In the genomic region with DNA sequence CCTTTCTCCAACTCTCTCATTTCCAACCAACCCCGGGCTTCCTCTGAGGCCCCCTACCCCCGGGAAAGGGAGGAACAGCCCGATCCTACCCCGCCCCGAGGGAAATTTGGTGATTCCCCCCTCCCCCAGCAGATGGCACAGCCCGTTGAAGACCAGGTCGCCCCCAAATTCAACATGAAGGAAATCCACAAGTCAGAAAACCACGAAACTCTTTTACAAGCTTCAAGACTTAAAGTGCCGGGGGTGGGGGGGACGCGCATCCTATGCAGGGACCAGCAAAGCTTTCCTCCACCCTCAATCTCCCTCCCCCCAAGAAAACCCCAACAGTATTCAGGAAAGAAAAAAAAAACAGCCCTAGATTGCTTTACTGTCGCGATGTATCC, we compare ENCODE assay signal across 8 cellular contexts. TPM values are rescaled to one million over a fixed set of nuclear protein-coding genes. Genes with fewer than 3 reads are reported as not detected.
A peak's percentile ranks its signal among the peaks of the same experiment; 100 is the strongest.
DNase-seq lines count a peak whose midpoint lies in the region; ATAC-seq and TF ChIP-seq lines count a peak whose summit lies in the region.

No MANE protein-coding gene starts in this region.

- H3K9me3 Mint-ChIP-seq in activated T-helper 1 cell treated with anti-CD3 and anti-CD28 coated beads, Interleukin-12 subunit alpha, Interleukin-12 subunit beta, Interleukin-2, Interleukin-4 antibody, amounts not matched to agents 30 ng/mL and 10 ng/mL and 1 ng/mL, durations not matched to agents 14 hours and 24 hours and 36 hours = no peaks in the 10 kb centered on the region

- TF ChIP-seq POLR2A in upper lobe of left lung (IDR thresholded peaks at IDR 0.05) = no peak
- TF ChIP-seq POLR2A in adrenal gland (IDR thresholded peaks at IDR 0.05) = no peak

- peak overlapping the region; percentile 95 for H3K4me3 Mint-ChIP-seq in activated T-helper 1 cell treated with anti-CD3 and anti-CD28 coated beads, Interleukin-12 subunit alpha, Interleukin-12 subunit beta, Interleukin-2, Interleukin-4 antibody, amounts not matched to agents 30 ng/mL and 10 ng/mL and 1 ng/mL, durations not matched to agents 14 hours and 24 hours and 36 hours

- H3K36me3 ChIP-seq in upper lobe of left lung = peaks cover 0 to 34% (median 15%) of the 10 kb centered on the region in 4 donors
- peaks cover 0 to 4% of the 10 kb centered on the region in 2 donors for H3K36me3 ChIP-seq in adrenal gland (replicated peaks in 1 of 2)

- H3K9me3 ChIP-seq in iPS-18c (ENCODE audit: control insufficient read depth, insufficient read depth, low read length) = peaks cover 8% of the 10 kb centered on the region
- no peaks in the 10 kb centered on the region for H3K9me3 ChIP-seq in upper lobe of left lung
- H3K9me3 ChIP-seq in adrenal gland (replicated peaks in 1 of 3) = no peaks in the 10 kb centered on the region

- WGBS in upper lobe of left lung, 2 donors = 9 to 11% methylated on average over 12 to 13 of the region's 13 CpGs
- 33 to 39% (median 38%) methylated on average over 11 to 13 of the region's 13 CpGs for WGBS in adrenal gland, 4 donors

- peaks cover 1% of the 10 kb centered on the region for H3K27me3 Mint-ChIP-seq in activated T-helper 1 cell treated with anti-CD3 and anti-CD28 coated beads, Interleukin-12 subunit alpha, Interleukin-12 subunit beta, Interleukin-2, Interleukin-4 antibody, amounts not matched to agents 30 ng/mL and 10 ng/mL and 1 ng/mL, durations not matched to agents 14 hours and 24 hours and 36 hours (ENCODE audit: insufficient read depth)

- H3K27me3 ChIP-seq in upper lobe of left lung = no peaks in the 10 kb centered on the region
- no peaks in the 10 kb centered on the region for H3K27me3 ChIP-seq in adrenal gland

- TF ChIP-seq CTCF in upper lobe of left lung (IDR thresholded peaks at IDR 0.05) (no peak), adrenal gland (IDR thresholded peaks at IDR 0.05) (no peak)

- peak overlapping the region; percentile 77 for H3K27ac Mint-ChIP-seq in activated T-helper 1 cell treated with anti-CD3 and anti-CD28 coated beads, Interleukin-12 subunit alpha, Interleukin-12 subunit beta, Interleukin-2, Interleukin-4 antibody, amounts not matched to agents 30 ng/mL and 10 ng/mL and 1 ng/mL, durations not matched to agents 14 hours and 24 hours and 36 hours

- H3K4me3 ChIP-seq in iPS-18c (ENCODE audit: insufficient read depth, low read depth, low read length) = peak overlapping the region; percentile 84
- H3K4me3 ChIP-seq in upper lobe of left lung = peak overlapping the region in 3 of 4 donors; percentile 92 to 99 (median 96)
- H3K4me3 ChIP-seq in adrenal gland = peak overlapping the region in 1 of 4 donors; percentile 96

- ATAC-seq in left ventricle myocardium superior (no peak), Right ventricle myocardium superior (ENCODE audit: poor library complexity) (no peak), upper lobe of left lung (ENCODE audit: low FRiP score in 2 of 2) (no peak)

- intact Hi-C loops in left ventricle myocardium superior (cut with micrococcal nuclease) (no loop called here), Right ventricle myocardium superior (cut with DNase I) (no loop called here), adrenal gland (cut with DNase I) (loop anchor here (5.0 to 10.0 kb wide), 2 partner anchors 43 to 106 kb away; partner anchors contain the start of gene UQCR11 (in 2 of the 2))
- intact Hi-C loops in activated T-helper 1 cell treated with anti-CD3 and anti-CD28 coated beads, Interleukin-12 subunit alpha, Interleukin-12 subunit beta, Interleukin-2, Interleukin-4 antibody, amounts not matched to agents 30 ng/mL and 10 ng/mL and 1 ng/mL, durations not matched to agents 14 hours and 24 hours and 36 hours (cut with micrococcal nuclease) = loop anchor here (1.0 to 5.0 kb wide), 4 partner anchors 44 to 1922 kb away; partner anchors contain the start of genes FAM174C and HMG20B

- peaks cover 8% of the 10 kb centered on the region for H3K36me3 Mint-ChIP-seq in activated T-helper 1 cell treated with anti-CD3 and anti-CD28 coated beads, Interleukin-12 subunit alpha, Interleukin-12 subunit beta, Interleukin-2, Interleukin-4 antibody, amounts not matched to agents 30 ng/mL and 10 ng/mL and 1 ng/mL, durations not matched to agents 14 hours and 24 hours and 36 hours (ENCODE audit: low read depth)

- H3K27ac ChIP-seq in upper lobe of left lung = peak overlapping the region in 1 of 4 donors; percentile 83
- H3K27ac ChIP-seq in adrenal gland = no peak overlapping the region

- H3K4me1 ChIP-seq in upper lobe of left lung (peaks cover 11 to 24% (median 16%) of the 10 kb centered on the region in 4 donors), adrenal gland (replicated peaks in 1 of 2) (peaks cover 10 to 13% of the 10 kb centered on the region in 2 donors)

- DNase-seq in left ventricle myocardium superior = peak; percentile 18
- DNase-seq in Right ventricle myocardium superior = no peak
- no peak for DNase-seq in activated T-helper 1 cell treated with anti-CD3 and anti-CD28 coated beads, Interleukin-12 subunit alpha, Interleukin-12 subunit beta, Interleukin-2, Interleukin-4 antibody, amounts not matched to agents 30 ng/mL and 10 ng/mL and 1 ng/mL, durations not matched to agents 14 hours and 24 hours and 36 hours (ENCODE audit: low spot score)
- no peak for DNase-seq in upper lobe of left lung
- DNase-seq in NCI-H510A treated with DMSO at 0.1 percent for 48 hours (lab: John Stamatoyannopoulos, UW) = no peak
- no peak for DNase-seq in occipital lobe (lab: John Stamatoyannopoulos, UW)
- DNase-seq in adrenal gland = no peak

- peaks cover 16% of the 10 kb centered on the region for H3K4me1 Mint-ChIP-seq in activated T-helper 1 cell treated with anti-CD3 and anti-CD28 coated beads, Interleukin-12 subunit alpha, Interleukin-12 subunit beta, Interleukin-2, Interleukin-4 antibody, amounts not matched to agents 30 ng/mL and 10 ng/mL and 1 ng/mL, durations not matched to agents 14 hours and 24 hours and 36 hours (ENCODE audit: low read depth)

- no peak for TF ChIP-seq EP300 in upper lobe of left lung (IDR thresholded peaks at IDR 0.05)

RNA-seq across cellular contexts. Expression of gene TCF3, which starts 1.8 kb away (rescaled TPM):
- total RNA-seq in left ventricle myocardium superior (20.7 TPM), Right ventricle myocardium superior (20.0 TPM), upper lobe of left lung (10 to 100 TPM; 32.9 to 88.2 (median 53.3) TPM), occipital lobe (20.9 TPM), adrenal gland (10 to 100 TPM; 23.8 to 96.0 (median 44.4) TPM)
- 163 and 172 TPM in 2 replicates for total RNA-seq in activated T-helper 1 cell treated with anti-CD3 and anti-CD28 coated beads, Interleukin-12 subunit alpha, Interleukin-12 subunit beta, Interleukin-2, Interleukin-4 antibody, amounts not matched to agents 30 ng/mL and 10 ng/mL and 1 ng/mL, durations not matched to agents 14 hours and 24 hours and 36 hours
- 10 to 100 TPM in 2 of 3 donors, 1 to 10 TPM in 1; 8.5 to 45.1 (median 44.2) TPM for polyA plus RNA-seq in adrenal gland

RNA-seq across cellular contexts. Expression of gene UQCR11, which starts 45.4 kb away (rescaled TPM):
- 1,120 TPM for total RNA-seq in left ventricle myocardium superior
- total RNA-seq in Right ventricle myocardium superior = 1,222 TPM
- total RNA-seq in activated T-helper 1 cell treated with anti-CD3 and anti-CD28 coated beads, Interleukin-12 subunit alpha, Interleukin-12 subunit beta, Interleukin-2, Interleukin-4 antibody, amounts not matched to agents 30 ng/mL and 10 ng/mL and 1 ng/mL, durations not matched to agents 14 hours and 24 hours and 36 hours = 171 and 176 TPM in 2 replicates
- 100 to 1,000 TPM in 2 of 6 donors, 10 to 100 TPM in 4; 10.5 to 216 (median 67.3) TPM for total RNA-seq in upper lobe of left lung
- 39.6 TPM for total RNA-seq in occipital lobe
- 100 to 1,000 TPM in 5 of 8 donors, 10 to 100 TPM in 3; 47.1 to 336 (median 240) TPM for total RNA-seq in adrenal gland
- polyA plus RNA-seq in adrenal gland = 100 to 1,000 TPM in 1 of 3 donors, 10 to 100 TPM in 2; 91.7 to 122 (median 96.9) TPM

RNA-seq across cellular contexts. Expression of gene MBD3, which starts 58.0 kb away (rescaled TPM):
- total RNA-seq in left ventricle myocardium superior = 59.0 TPM
- 52.4 TPM for total RNA-seq in Right ventricle myocardium superior
- total RNA-seq in activated T-helper 1 cell treated with anti-CD3 and anti-CD28 coated beads, Interleukin-12 subunit alpha, Interleukin-12 subunit beta, Interleukin-2, Interleukin-4 antibody, amounts not matched to agents 30 ng/mL and 10 ng/mL and 1 ng/mL, durations not matched to agents 14 hours and 24 hours and 36 hours = 136 and 139 TPM in 2 replicates
- total RNA-seq in upper lobe of left lung = 100 to 1,000 TPM in 3 of 6 donors, 10 to 100 TPM in 3; 65.1 to 158 (median 107) TPM
- total RNA-seq in occipital lobe = 54.7 TPM
- total RNA-seq in adrenal gland = 100 to 1,000 TPM in 4 of 8 donors, 10 to 100 TPM in 4; 60.6 to 144 (median 97.2) TPM
- 100 to 1,000 TPM in 1 of 3 donors, 10 to 100 TPM in 1, 1 to 10 TPM in 1; 3.5 to 221 (median 95.8) TPM for polyA plus RNA-seq in adrenal gland

Comparison
In these comparisons a context has a peak if more than half of its experiments do, and no peak if none do; other contexts are left out.
1. intact Hi-C loops: an anchor here in activated T-helper 1 cell treated with anti-CD3 and anti-CD28 coated beads, Interleukin-12 subunit alpha, Interleukin-12 subunit beta, Interleukin-2, Interleukin-4 antibody, amounts not matched to agents 30 ng/mL and 10 ng/mL and 1 ng/mL, durations not matched to agents 14 hours and 24 hours and 36 hours (1.0 to 5.0 kb wide) and adrenal gland (5.0 to 10.0 kb wide); none called in left ventricle myocardium superior and Right ventricle myocardium superior.